In genomic region chr10:114320249-114321116, GRCh38 we compare ENCODE assay signal across 15 cellular contexts.
DNase-seq lines count a peak whose midpoint lies in the region; ATAC-seq, FAIRE-seq and TF ChIP-seq lines count a peak whose summit lies in the region.
"Had no signal": no experiment of that assay in that cellular context is flagged by ENCODE, and none has a peak within 500 bp of the region (broad histone marks: within the 10 kb centered on the region; RNA-seq: fewer than 3 reads in every experiment).

No MANE protein-coding gene starts in this region.

- no peaks in the 10 kb centered on the region for H3K36me3 ChIP-seq in HUES6 (ENCODE audit: control insufficient read depth, insufficient read depth, low read length)
- H3K36me3 ChIP-seq in neuronal stem cell (replicated peaks in 1 of 2; ENCODE audit: control insufficient read depth in 2 of 2, insufficient read depth in 2 of 2, low read length in 2 of 2), result no peaks in the 10 kb centered on the region
- peaks cover 0 to 6% of the 10 kb centered on the region in 2 donors for H3K36me3 ChIP-seq in ascending aorta
- peaks cover 0 to 20% (median under 1%) of the 10 kb centered on the region in 4 donors for H3K36me3 ChIP-seq in esophagus muscularis mucosa
- H3K36me3 ChIP-seq: upper lobe of right lung had no signal

- H3K9ac ChIP-seq in HUES6 (ENCODE audit: low read length) (peak overlapping the region; percentile 45), neuronal stem cell (ENCODE audit: low read depth, low read length, poor library complexity) (peak overlapping the region; percentile 61)

- H4K8ac ChIP-seq in neuronal stem cell (ENCODE audit: low read depth, low read length), result no peak overlapping the region

- TF ChIP-seq CTCF in A549 (IDR thresholded peaks at IDR 0.05) (no peak), choroid plexus epithelial cell (conservative IDR thresholded peaks at IDR 0.05; ENCODE audit: low read depth, low read length) (no peak), ascending aorta (IDR thresholded peaks at IDR 0.05) (no peak), esophagus muscularis mucosa (IDR thresholded peaks at IDR 0.05) (no peak)

- CTCF ChIA-PET in A549 (lab: Yijun Ruan, JAX), result interaction anchor here (0.7 to 3.8 kb wide), 6 partner anchors 10 to 114 kb away, joined by 3 to 21 read pairs (median 4); no protein-coding TSS in a partner anchor

- H2BK5ac ChIP-seq in neuronal stem cell (ENCODE audit: low read length), result peak overlapping the region; percentile 27

- H3K4me1 ChIP-seq in A549, result peaks cover 43% of the 10 kb centered on the region
- peaks cover 26% of the 10 kb centered on the region for H3K4me1 ChIP-seq in HUES6 (ENCODE audit: control insufficient read depth, insufficient read depth, low read length)
- peaks cover 4% of the 10 kb centered on the region in 2 donors for H3K4me1 ChIP-seq in neuronal stem cell (ENCODE audit: control insufficient read depth in 2 of 2, insufficient read depth in 1 of 2, low read depth in 1 of 2, low read length in 2 of 2)
- no peaks in the 10 kb centered on the region for H3K4me1 ChIP-seq in ascending aorta
- peaks cover 0 to 9% (median 5%) of the 10 kb centered on the region in 4 donors for H3K4me1 ChIP-seq in esophagus muscularis mucosa
- H3K4me1 ChIP-seq: upper lobe of right lung had no signal

- H2BK15ac ChIP-seq in neuronal stem cell (ENCODE audit: low read length), result no peak overlapping the region

- H3K4me2 ChIP-seq in A549 (peak overlapping the region; percentile 50), neuronal stem cell (ENCODE audit: insufficient read depth, low read length, poor library complexity, severe bottlenecking) (no peak overlapping the region)

- H3K4me3 ChIP-seq in A549 (no peak overlapping the region), HUES6 (ENCODE audit: low read depth, low read length) (no peak overlapping the region), choroid plexus epithelial cell (ENCODE audit: low read depth, low read length) (no peak overlapping the region), neuronal stem cell (ENCODE audit: low read length in 2 of 2) (no peak overlapping the region), ascending aorta (no peak overlapping the region), esophagus muscularis mucosa (no peak overlapping the region)
- H3K4me3 ChIP-seq: upper lobe of right lung had no signal

- peak overlapping the region; percentile 59 to 76 for H3K27ac ChIP-seq in A549
- no peak overlapping the region for H3K27ac ChIP-seq in HUES6 (ENCODE audit: low read depth, low read length)
- no peak overlapping the region for H3K27ac ChIP-seq in neuronal stem cell (replicated peaks; ENCODE audit: low read length)
- H3K27ac ChIP-seq in ascending aorta, result no peak overlapping the region
- peak overlapping the region in 1 of 4 donors; percentile 16 for H3K27ac ChIP-seq in esophagus muscularis mucosa (replicated peaks in 1 of 4)
- H3K27ac ChIP-seq: upper lobe of right lung had no signal

- peak overlapping the region; percentile 76 for H3K18ac ChIP-seq in neuronal stem cell (ENCODE audit: low read length)

- peak; percentile 86 to 89 for ATAC-seq in A549
- ATAC-seq: upper lobe of right lung had no signal

- POLR2A ChIA-PET in A549 (lab: Yijun Ruan, JAX), result interaction anchor here (0.6 to 1.6 kb wide), 3 partner anchors 14 to 83 kb away, joined by 3 read pairs; no protein-coding TSS in a partner anchor

- H3K9me3 ChIP-seq in A549 (no peaks in the 10 kb centered on the region), HUES6 (ENCODE audit: control insufficient read depth, insufficient read depth, low read depth, low read length) (no peaks in the 10 kb centered on the region), neuronal stem cell (replicated peaks in 1 of 2; ENCODE audit: control insufficient read depth in 2 of 2, insufficient read depth in 1 of 2, low read depth in 1 of 2, low read length in 2 of 2) (no peaks in the 10 kb centered on the region), ascending aorta (no peaks in the 10 kb centered on the region), esophagus muscularis mucosa (no peaks in the 10 kb centered on the region)
- H3K9me3 ChIP-seq: upper lobe of right lung had no signal

- H4K91ac ChIP-seq in neuronal stem cell (ENCODE audit: low read depth, low read length, poor library complexity), result no peak overlapping the region

- peak overlapping the region; percentile 51 for H2AK5ac ChIP-seq in neuronal stem cell (ENCODE audit: low read depth, low read length)

- H3K4ac ChIP-seq in neuronal stem cell (ENCODE audit: low read length), result no peak overlapping the region

- 59% methylated on average over 17 of the region's 23 CpGs for WGBS in A549 (ENCODE audit: missing lambda C conversion rate)
- WGBS in neuronal stem cell (ENCODE audit: extremely low coverage in 2 of 2, insufficient read length in 2 of 2, insufficient replicate concordance in 1 of 2), 2 donors, result no CpG with 5 or more reads among the region's 23 CpGs
- WGBS in esophagus muscularis mucosa, result 72% methylated on average over 21 of the region's 23 CpGs

- H3K27me3 ChIP-seq in HUES6 (ENCODE audit: control insufficient read depth, insufficient read depth, low read length), result no peaks in the 10 kb centered on the region
- H3K27me3 ChIP-seq in neuronal stem cell (ENCODE audit: control insufficient read depth in 3 of 3, insufficient read depth in 3 of 3, low read depth in 1 of 3, low read length in 3 of 3), result no peaks in the 10 kb centered on the region
- H3K27me3 ChIP-seq in ascending aorta, result no peaks in the 10 kb centered on the region
- H3K27me3 ChIP-seq in esophagus muscularis mucosa, result no peaks in the 10 kb centered on the region
- H3K27me3 ChIP-seq: upper lobe of right lung had no signal

- H2AFZ ChIP-seq in neuronal stem cell (ENCODE audit: low read length), result no peak overlapping the region

- DNase-seq in A549 (ENCODE audit: low read depth in 1 of 2, low spot score in 1 of 2), result peak; percentile 69 to 85
- DNase-seq in choroid plexus epithelial cell (ENCODE audit: low read depth), result peak; percentile 56
- DNase-seq in neuronal stem cell (ENCODE audit: low spot score), result no peak
- no peak for DNase-seq in NCI-H1092 treated with DMSO at 0.1 percent for 48 hours (lab: John Stamatoyannopoulos, UW)
- DNase-seq in activated CD4-positive, alpha-beta T cell treated with anti-CD3 and anti-CD28 coated beads for 4 hours, result no peak
- no peak for DNase-seq in ascending aorta (ENCODE audit: low spot score in 2 of 2)
- no peak for DNase-seq in esophagus muscularis mucosa (ENCODE audit: extremely low spot score)
- DNase-seq: DND-41, MV-4-11, RPMI8226 had no signal

- TF ChIP-seq RAD21 in A549 (conservative IDR thresholded peaks at IDR 0.05 in 1 of 2, IDR thresholded peaks at IDR 0.05 in 1 of 2), result 0 out of 5 replicates have a peak, but pooled peaks of 1 of the 2 experiments have one; percentile 17

- no peak overlapping the region for H3K14ac ChIP-seq in neuronal stem cell (ENCODE audit: low read length)

- H2BK12ac ChIP-seq in neuronal stem cell (ENCODE audit: low read length), result no peak overlapping the region

- no peak for FAIRE-seq in A549 (lab: Jason Lieb, UNC)
- FAIRE-seq: frontal cortex, GM12891, TTC549 had no signal

- peak overlapping the region; percentile 49 for H3K23ac ChIP-seq in neuronal stem cell (ENCODE audit: low read depth, low read length, poor library complexity)

- TF ChIP-seq POLR2A in A549 (IDR thresholded peaks at IDR 0.05; ENCODE audit: low read length) (no peak), esophagus muscularis mucosa (IDR thresholded peaks at IDR 0.05; ENCODE audit: low read depth) (no peak)

- no peaks in the 10 kb centered on the region for H3K79me1 ChIP-seq in neuronal stem cell (ENCODE audit: low read depth, low read length)

- TF ChIP-seq EP300 in A549 (IDR thresholded peaks at IDR 0.05) (0 out of 5 replicates have a peak, but pooled peaks of 1 of the 2 experiments have one; percentile 34), esophagus muscularis mucosa (IDR thresholded peaks at IDR 0.05) (no peak)

- H2BK120ac ChIP-seq in neuronal stem cell (ENCODE audit: low read depth, low read length), result peak overlapping the region; percentile 90

- intact Hi-C loops in ascending aorta (cut with DNase I) (no loop called here), esophagus muscularis mucosa (cut with DNase I) (no loop called here)

TF ChIP-seq in A549, 52 proteins besides CTCF, POLR2A, EP300 and RAD21 (continues in another document):
- TF ChIP-seq JUN (IDR thresholded peaks at IDR 0.05) (0 out of 5 replicates have a peak, but pooled peaks of 1 of the 2 experiments have one; percentile 21), TFCP2L1 (CRISPR knock-in tag; IDR thresholded peaks at IDR 0.05) (no peak), HDAC2 (IDR thresholded peaks at IDR 0.05) (no peak), HOXB13 (CRISPR knock-in tag; IDR thresholded peaks at IDR 0.05; ENCODE audit: low read depth) (no peak), ATOH8 (CRISPR knock-in tag; IDR thresholded peaks at IDR 0.05; ENCODE audit: low read depth) (no peak), RFX5 (IDR thresholded peaks at IDR 0.05) (no peak), ZC3H11A (IDR thresholded peaks at IDR 0.05) (no peak), HEYL (CRISPR knock-in tag; IDR thresholded peaks at IDR 0.05) (no peak), BHLHE40 (IDR thresholded peaks at IDR 0.05; ENCODE audit: low read depth, low read length) (no peak), FOSL2 (IDR thresholded peaks at IDR 0.05) (no peak), FOSL2 (CRISPR knock-in tag; IDR thresholded peaks at IDR 0.05) (peak; percentile 80), CBX8 (IDR thresholded peaks at IDR 0.05) (no peak), MAX (IDR thresholded peaks at IDR 0.05) (peak; percentile 64), MAZ (IDR thresholded peaks at IDR 0.05; ENCODE audit: borderline replicate concordance, low read depth, low read length) (no peak), CHD2 (IDR thresholded peaks at IDR 0.05; ENCODE audit: low read length, partially characterized antibody) (no peak), ZNF302 (CRISPR knock-in tag; IDR thresholded peaks at IDR 0.05) (no peak)

Comparison
In these comparisons a context has a peak if more than half of its experiments do, and no peak if none do; other contexts are left out.
1. DNase-seq: peak in A549 (2 of 2) and choroid plexus epithelial cell (single experiment); none in neuronal stem cell (single experiment), NCI-H1092 treated with DMSO at 0.1 percent for 48 hours (single experiment), activated CD4-positive, alpha-beta T cell treated with anti-CD3 and anti-CD28 coated beads for 4 hours (0 of 2), ascending aorta (0 of 2) and esophagus muscularis mucosa (single experiment).
2. H3K27ac ChIP-seq: peak in A549 (2 of 2); none in HUES6 (single experiment), neuronal stem cell (single experiment) and ascending aorta (0 of 2).